ENCODE assay signal across 19 cellular contexts in genomic region chr6:110295451-110296145, GRCh38.
DNase-seq lines count a peak whose midpoint lies in the region; ATAC-seq, FAIRE-seq and TF ChIP-seq lines count a peak whose summit lies in the region.
"Had no signal": no experiment of that assay in that cellular context is flagged by ENCODE, and none has a peak within 500 bp of the region (broad histone marks: within the 10 kb centered on the region; RNA-seq: fewer than 3 reads in every experiment).

No MANE protein-coding gene starts in this region.

- no peaks in the 10 kb centered on the region for H3K36me3 ChIP-seq in H1 (ENCODE audit: control insufficient read depth in 2 of 4, insufficient read depth in 4 of 4, low read length in 3 of 4)
- H3K36me3 ChIP-seq: heart left ventricle, MG63 had no signal

- no peak for TF ChIP-seq EP300 in H1 (IDR thresholded peaks at IDR 0.05; ENCODE audit: borderline replicate concordance in 1 of 2, low read depth in 2 of 2, low read length in 2 of 2)

- H3K27me3 Mint-ChIP-seq in activated CD4-positive, alpha-beta T cell treated with anti-CD3 and anti-CD28 coated beads for 36 hours = peaks cover 13% of the 10 kb centered on the region
- H3K27me3 Mint-ChIP-seq: type B pancreatic cell had no signal

- H3K14ac ChIP-seq in H1 (ENCODE audit: insufficient read length) = no peak overlapping the region

- no peak for TF ChIP-seq CTCF in H1 (IDR thresholded peaks at IDR 0.05; ENCODE audit: control extremely low read depth in 1 of 3, insufficient read depth in 1 of 3, low read depth in 1 of 3, low read length in 3 of 3)

- H3K9ac ChIP-seq in H1 (replicated peaks in 1 of 4; ENCODE audit: extremely low read depth in 1 of 4, low read depth in 3 of 4, low read length in 3 of 4) = no peak overlapping the region

- H2AK5ac ChIP-seq in H1 (ENCODE audit: low read depth, low read length) = no peak overlapping the region

- H2AFZ ChIP-seq in H1 (ENCODE audit: low read length) = no peak overlapping the region

- H3K23me2 ChIP-seq in H1 (ENCODE audit: low read depth, low read length) = no peaks in the 10 kb centered on the region

- no peaks in the 10 kb centered on the region for H3K79me2 ChIP-seq in H1 (ENCODE audit: control insufficient read depth in 1 of 2, insufficient read depth in 2 of 2, low read length in 2 of 2)

- no peak overlapping the region for H2BK12ac ChIP-seq in H1 (ENCODE audit: low read depth, low read length)

- H3K56ac ChIP-seq in H1 (replicated peaks; ENCODE audit: insufficient read length, low read depth, low read length) = no peak overlapping the region

- intact Hi-C loops in activated CD4-positive, alpha-beta T cell treated with anti-CD3 and anti-CD28 coated beads for 36 hours (cut with DNase I, micrococcal nuclease) = no loop called here

- H3K9me3 Mint-ChIP-seq in activated CD4-positive, alpha-beta T cell treated with anti-CD3 and anti-CD28 coated beads for 36 hours (ENCODE audit: low read depth) = peaks cover 2% of the 10 kb centered on the region
- H3K9me3 Mint-ChIP-seq in stimulated activated effector memory CD8-positive, alpha-beta T cell treated with anti-CD3 and anti-CD28 coated beads, Interleukin-12 subunit alpha, Interleukin-12 subunit beta, amount 100 ng/mL, for 72 hours = peaks cover 3% of the 10 kb centered on the region
- H3K9me3 Mint-ChIP-seq: type B pancreatic cell had no signal

- FAIRE-seq in H1 (lab: Jason Lieb, UNC) = no peak

- H3K27ac Mint-ChIP-seq in activated CD4-positive, alpha-beta T cell treated with anti-CD3 and anti-CD28 coated beads for 36 hours = no peak overlapping the region
- H3K27ac Mint-ChIP-seq in stimulated activated effector memory CD8-positive, alpha-beta T cell treated with anti-CD3 and anti-CD28 coated beads, Interleukin-12 subunit alpha, Interleukin-12 subunit beta, amount 100 ng/mL, for 72 hours = no peak overlapping the region
- H3K27ac Mint-ChIP-seq: activated CD4-positive, alpha-beta memory T cell treated with anti-CD3 and anti-CD28 coated beads for 36 hours; type B pancreatic cell had no signal

- no peak overlapping the region for H2BK15ac ChIP-seq in H1 (ENCODE audit: low read length)

- no peak overlapping the region for H3K4me3 ChIP-seq in H1 (ENCODE audit: extremely low read depth in 1 of 4, insufficient read depth in 2 of 4, low read depth in 3 of 4, low read length in 4 of 4)
- H3K4me3 ChIP-seq: MG63 had no signal

- CTCF ChIA-PET in activated CD4-positive, alpha-beta T cell treated with anti-CD3 and anti-CD28 coated beads for 36 hours (lab: Charles Lee) = interaction anchor here (0.6 kb wide), 1 partner anchor 119 kb away, joined by 3 read pairs; no protein-coding TSS in a partner anchor
- CTCF ChIA-PET in H1 (lab: Charles Lee; ENCODE audit: partially characterized antibody) = interaction anchor here (0.7 to 1.8 kb wide), 8 partner anchors 9 to 96 kb away, joined by 3 to 7 read pairs (median 3); no protein-coding TSS in a partner anchor

- H2BK20ac ChIP-seq in H1 (ENCODE audit: low read length) = no peak overlapping the region

- H3K18ac ChIP-seq in H1 (ENCODE audit: extremely low read depth, low read length) = no peak overlapping the region

- TF ChIP-seq RAD21 in H1 (IDR thresholded peaks at IDR 0.05 in 1 of 2, conservative IDR thresholded peaks at IDR 0.05 in 1 of 2; ENCODE audit: low read depth in 2 of 2, low read length in 2 of 2) = no peak

- no peak overlapping the region for H3K4ac ChIP-seq in H1 (replicated peaks; ENCODE audit: insufficient read length, low read depth, low read length)

- H4K5ac ChIP-seq in H1 (ENCODE audit: insufficient read length, low read depth, low read length) = no peak overlapping the region

- POLR2A ChIA-PET in activated CD4-positive, alpha-beta T cell treated with anti-CD3 and anti-CD28 coated beads for 36 hours (lab: Charles Lee) = no interaction called here
- POLR2A ChIA-PET in H1 (lab: Charles Lee; ENCODE audit: partially characterized antibody) = interaction anchor here (0.7 to 1.3 kb wide), 2 partner anchors 13 to 78 kb away, joined by 3 to 4 read pairs; no protein-coding TSS in a partner anchor

- H3K9me3 ChIP-seq in H1 (ENCODE audit: insufficient read depth in 2 of 2, low read depth in 1 of 2, low read length in 1 of 2) = no peaks in the 10 kb centered on the region
- H3K9me3 ChIP-seq: MG63 had no signal

- ATAC-seq in activated CD4-positive, alpha-beta T cell treated with anti-CD3 and anti-CD28 coated beads for 36 hours = peak; percentile 39
- ATAC-seq in stimulated activated effector memory CD8-positive, alpha-beta T cell treated with anti-CD3 and anti-CD28 coated beads, Interleukin-12 subunit alpha, Interleukin-12 subunit beta, amount 100 ng/mL, for 72 hours = peak; percentile 77
- no peak for ATAC-seq in GM18907 (IDR thresholded peaks at IDR 0.05; ENCODE audit: unreplicated experiment)
- ATAC-seq: heart left ventricle had no signal

- no peak for TF ChIP-seq POLR2A in H1 (IDR thresholded peaks at IDR 0.05; ENCODE audit: control extremely low read depth in 1 of 2, low read depth in 2 of 2, low read length in 2 of 2)

- peak overlapping the region; percentile 57; the same call in 1 of the 2 replicates for H4K8ac ChIP-seq in H1 (ENCODE audit: extremely low read depth, insufficient read depth, low read length)

- no peaks in the 10 kb centered on the region for H4K20me1 ChIP-seq in H1 (replicated peaks in 1 of 2; ENCODE audit: control insufficient read depth in 1 of 2, insufficient read depth in 2 of 2, low read length in 2 of 2)

- H3K4me1 ChIP-seq in H1 (replicated peaks in 1 of 4; ENCODE audit: control insufficient read depth in 3 of 4, insufficient read depth in 4 of 4, low read length in 3 of 4) = no peaks in the 10 kb centered on the region
- H3K4me1 ChIP-seq: heart left ventricle had no signal

- WGBS in H1 (ENCODE audit: extremely low coverage in 1 of 2, insufficient coverage in 1 of 2, insufficient read length in 1 of 2, insufficient replicate concordance in 2 of 2, low coverage in 1 of 2, low lambda C conversion rate in 2 of 2, missing lambda C conversion rate in 1 of 2), 2 experiments = 84% methylated on average over 5 of the region's 5 CpGs; no CpG with 5 or more reads in 1 of the 2 experiments

- H3K27me3 ChIP-seq in H1 (replicated peaks in 1 of 4; ENCODE audit: control insufficient read depth in 3 of 4, extremely low read depth in 1 of 4, insufficient read depth in 3 of 4, low read length in 3 of 4) = no peaks in the 10 kb centered on the region
- H3K27me3 ChIP-seq: heart left ventricle had no signal

- no peak overlapping the region for H3K4me2 ChIP-seq in H1 (ENCODE audit: insufficient read depth in 1 of 2, low read depth in 2 of 2, low read length in 2 of 2)

- no peak overlapping the region for H2BK120ac ChIP-seq in H1 (replicated peaks; ENCODE audit: low read depth, low read length)

- no peaks in the 10 kb centered on the region for H3K79me1 ChIP-seq in H1 (ENCODE audit: low read depth, low read length)

- no peak overlapping the region for H4K91ac ChIP-seq in H1 (replicated peaks; ENCODE audit: insufficient read length, low read length)

- H3K27ac ChIP-seq in H1 (ENCODE audit: low read depth, low read length) = no peak overlapping the region
- H3K27ac ChIP-seq: heart left ventricle had no signal

- DNase-seq in activated CD4-positive, alpha-beta T cell treated with anti-CD3 and anti-CD28 coated beads for 36 hours = no peak
- no peak for DNase-seq in activated CD4-positive, alpha-beta T cell treated with anti-CD3 and anti-CD28 coated beads, Interleukin-2, amount 50 U/mL, for 1 hour
- peak; percentile 90 for DNase-seq in NCI-H82 (lab: John Stamatoyannopoulos, UW)
- DNase-seq in H1 (ENCODE audit: low read depth in 1 of 2, low spot score in 2 of 2) = no peak
- DNase-seq in stimulated activated effector memory CD8-positive, alpha-beta T cell treated with anti-CD3 and anti-CD28 coated beads, Interleukin-12 subunit alpha, Interleukin-12 subunit beta, amount 100 ng/mL, for 72 hours (ENCODE audit: low spot score in 2 of 2) = no peak
- no peak for DNase-seq in stimulated activated CD8-positive, alpha-beta memory T cell treated with anti-CD3 and anti-CD28 coated beads, Interleukin-4, amount 100 ng/mL, for 48 hours
- no peak for DNase-seq in GOT3 (lab: John Stamatoyannopoulos, UW)
- DNase-seq: activated CD4-positive, alpha-beta memory T cell treated with anti-CD3 and anti-CD28 coated beads for 36 hours; activated gamma-delta T cell treated with Interleukin-2 at 50 U/mL for 16 hours; CD4-positive, CD25-positive, alpha-beta regulatory T cell; heart left ventricle; islet precursor cell; mesenchymal stem cell; MG63; NCI-H2171; Right ventricle myocardium superior; stimulated activated CD4-positive, alpha-beta T cell treated with anti-CD3 and anti-CD28 coated beads, Interleukin-4, amount 100 ng/mL, for 1 hour had no signal

- peaks cover 6% of the 10 kb centered on the region for H3K4me1 Mint-ChIP-seq in activated CD4-positive, alpha-beta T cell treated with anti-CD3 and anti-CD28 coated beads for 36 hours
- peaks cover 4% of the 10 kb centered on the region for H3K4me1 Mint-ChIP-seq in stimulated activated effector memory CD8-positive, alpha-beta T cell treated with anti-CD3 and anti-CD28 coated beads, Interleukin-12 subunit alpha, Interleukin-12 subunit beta, amount 100 ng/mL, for 72 hours

- no peak overlapping the region for H2BK5ac ChIP-seq in H1 (ENCODE audit: low read depth, low read length)

- no peak overlapping the region for H3K4me3 Mint-ChIP-seq in activated CD4-positive, alpha-beta T cell treated with anti-CD3 and anti-CD28 coated beads for 36 hours
- H3K4me3 Mint-ChIP-seq in stimulated activated effector memory CD8-positive, alpha-beta T cell treated with anti-CD3 and anti-CD28 coated beads, Interleukin-12 subunit alpha, Interleukin-12 subunit beta, amount 100 ng/mL, for 72 hours = peak overlapping the region; percentile 34
- H3K4me3 Mint-ChIP-seq: activated CD4-positive, alpha-beta memory T cell treated with anti-CD3 and anti-CD28 coated beads for 36 hours had no signal

- no peak overlapping the region for H3K23ac ChIP-seq in H1 (ENCODE audit: insufficient read length)

- H3K36me3 Mint-ChIP-seq in activated CD4-positive, alpha-beta T cell treated with anti-CD3 and anti-CD28 coated beads for 36 hours (ENCODE audit: low read depth) = no peaks in the 10 kb centered on the region
- no peaks in the 10 kb centered on the region for H3K36me3 Mint-ChIP-seq in stimulated activated effector memory CD8-positive, alpha-beta T cell treated with anti-CD3 and anti-CD28 coated beads, Interleukin-12 subunit alpha, Interleukin-12 subunit beta, amount 100 ng/mL, for 72 hours
- H3K36me3 Mint-ChIP-seq: activated CD4-positive, alpha-beta memory T cell treated with anti-CD3 and anti-CD28 coated beads for 36 hours; CD4-positive, CD25-positive, alpha-beta regulatory T cell; type B pancreatic cell had no signal

TF ChIP-seq in H1, 55 proteins besides CTCF, POLR2A, EP300 and RAD21 (continues in another document):
- TF ChIP-seq SIRT6 (IDR thresholded peaks at IDR 0.05; ENCODE audit: low read length) (no peak), TBP (IDR thresholded peaks at IDR 0.05; ENCODE audit: low read depth, low read length) (no peak), KDM5A (IDR thresholded peaks at IDR 0.05; ENCODE audit: low read length) (no peak), TAF7 (optimal IDR thresholded peaks at IDR 0.05; ENCODE audit: borderline replicate concordance, low read depth, low read length) (no peak), SP2 (IDR thresholded peaks at IDR 0.05; ENCODE audit: low read length) (no peak), ZNF274 (IDR thresholded peaks at IDR 0.05; ENCODE audit: borderline replicate concordance, extremely low read depth, low read length) (no peak)
